ENCODE assay signal across 19 cellular contexts in the genomic region with DNA sequence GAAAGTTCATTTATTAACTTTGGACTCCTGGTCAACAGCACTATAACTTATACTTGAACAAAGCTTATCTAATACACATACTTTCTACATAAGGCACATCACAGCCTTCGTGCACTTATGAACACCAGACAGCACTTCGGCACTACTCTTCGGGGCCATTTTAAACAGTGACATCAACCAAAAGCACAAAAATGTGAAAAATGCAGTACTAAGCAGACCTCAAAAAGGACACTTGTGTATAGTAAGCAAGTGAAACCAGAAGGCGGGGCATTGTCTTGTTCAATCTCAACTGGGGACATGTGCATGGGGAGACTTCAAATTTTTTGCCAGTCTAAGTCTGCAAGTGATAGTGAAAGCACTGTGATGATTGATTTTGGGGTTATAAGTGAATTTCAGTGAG.
A peak's percentile ranks its signal among the peaks of the same experiment; 100 is the strongest.
DNase-seq lines count a peak whose midpoint lies in the region; TF ChIP-seq lines count a peak whose summit lies in the region.
"Had no signal": no experiment of that assay in that cellular context is flagged by ENCODE, and none has a peak within 500 bp of the region (broad histone marks: within the 10 kb centered on the region; RNA-seq: fewer than 3 reads in every experiment).

No MANE protein-coding gene starts in this region.

- H3K4me2 ChIP-seq in KMS-11 (no peak overlapping the region), mesenchymal stem cell (ENCODE audit: low read length, poor library complexity, severe bottlenecking) (no peak overlapping the region)

- no peak overlapping the region for H3K23ac ChIP-seq in mesenchymal stem cell (ENCODE audit: low read length in 2 of 2)

- H3K9me3 Mint-ChIP-seq in activated CD4-positive, alpha-beta T cell treated with anti-CD3 and anti-CD28 coated beads, Interleukin-2, amount 10 ng/mL, durations not matched to agents 24 days and 14 days: peaks cover 4% of the 10 kb centered on the region

- H3K36me3 ChIP-seq in KMS-11 (ENCODE audit: insufficient read depth) (no peaks in the 10 kb centered on the region), mesenchymal stem cell (ENCODE audit: control insufficient read depth in 1 of 2, insufficient read depth in 2 of 2, low read depth in 1 of 2, low read length in 2 of 2) (no peaks in the 10 kb centered on the region)

- peaks cover 2% of the 10 kb centered on the region for H3K79me1 ChIP-seq in mesenchymal stem cell (replicated peaks; ENCODE audit: low read length, poor library complexity, severe bottlenecking)

- H3K79me2 ChIP-seq in KMS-11 (ENCODE audit: insufficient read depth, low read depth): no peaks in the 10 kb centered on the region

- H4K91ac ChIP-seq in mesenchymal stem cell (ENCODE audit: low read length): no peak overlapping the region

- H3K4ac ChIP-seq in mesenchymal stem cell (ENCODE audit: low read depth in 1 of 2, low read length in 2 of 2): no peak overlapping the region

- H3K4me3 ChIP-seq in KMS-11 (IDR thresholded peaks at IDR 0.05; ENCODE audit: insufficient read depth, low read depth, low read length) (no peak overlapping the region), mesenchymal stem cell (ENCODE audit: insufficient read depth in 1 of 2, low read depth in 1 of 2, low read length in 2 of 2) (no peak overlapping the region)

- peaks cover 8% of the 10 kb centered on the region for H3K4me1 ChIP-seq in KMS-11 (ENCODE audit: low read depth, poor library complexity, severe bottlenecking)
- no peaks in the 10 kb centered on the region for H3K4me1 ChIP-seq in mesenchymal stem cell (ENCODE audit: control insufficient read depth, insufficient read depth, low read depth, low read length)

- H2BK120ac ChIP-seq in mesenchymal stem cell (ENCODE audit: low read depth, low read length): no peak overlapping the region

- no peak overlapping the region for H2BK5ac ChIP-seq in mesenchymal stem cell (ENCODE audit: low read depth, low read length, poor library complexity, severe bottlenecking)

- peak; percentile 11 for DNase-seq in EL
- DNase-seq in astrocyte of the hippocampus (ENCODE audit: low read depth, low spot score): peak; percentile 9
- DNase-seq in mesenchymal stem cell: peak; percentile 6
- DNase-seq in T1000 (lab: John Stamatoyannopoulos, UW): no peak
- no peak for DNase-seq in GM20000 (ENCODE audit: low spot score)
- DNase-seq in activated CD4-positive, alpha-beta T cell treated with anti-CD3 and anti-CD28 coated beads, Interleukin-2, amount 10 ng/mL, durations not matched to agents 24 days and 14 days: no peak
- DNase-seq: Calu3, DMS153, DND-41, Karpas-422, MV-4-11, NCI-H1105, NCI-H146, NCI-H1930, NCI-H446 treated with DMSO at 0.1 percent for 48 hours, NCI-H526, SHP77 had no signal

- no peak overlapping the region for H2BK15ac ChIP-seq in mesenchymal stem cell (ENCODE audit: low read depth, poor library complexity, severe bottlenecking)

- H4K8ac ChIP-seq in mesenchymal stem cell (ENCODE audit: low read length): no peak overlapping the region

- no peak overlapping the region for H2BK12ac ChIP-seq in mesenchymal stem cell (ENCODE audit: low read length in 2 of 2)

- H3K9ac ChIP-seq in KMS-11: no peak overlapping the region
- H3K9ac ChIP-seq in mesenchymal stem cell (ENCODE audit: low read length): no peak overlapping the region

- H3K18ac ChIP-seq in mesenchymal stem cell (ENCODE audit: low read depth in 1 of 2, low read length in 2 of 2): no peak overlapping the region

- no peak overlapping the region for H3K14ac ChIP-seq in mesenchymal stem cell (ENCODE audit: low read length in 2 of 2)

- no peak overlapping the region for H3K27ac Mint-ChIP-seq in activated CD4-positive, alpha-beta T cell treated with anti-CD3 and anti-CD28 coated beads, Interleukin-2, amount 10 ng/mL, durations not matched to agents 24 days and 14 days

- no peak overlapping the region for H2AK5ac ChIP-seq in mesenchymal stem cell (ENCODE audit: low read length, severe bottlenecking)

- H3K4me1 Mint-ChIP-seq in activated CD4-positive, alpha-beta T cell treated with anti-CD3 and anti-CD28 coated beads, Interleukin-2, amount 10 ng/mL, durations not matched to agents 24 days and 14 days: no peaks in the 10 kb centered on the region

- no peak overlapping the region for H3K4me3 Mint-ChIP-seq in activated CD4-positive, alpha-beta T cell treated with anti-CD3 and anti-CD28 coated beads, Interleukin-2, amount 10 ng/mL, durations not matched to agents 24 days and 14 days

- no peaks in the 10 kb centered on the region for H3K27me3 Mint-ChIP-seq in activated CD4-positive, alpha-beta T cell treated with anti-CD3 and anti-CD28 coated beads, Interleukin-2, amount 10 ng/mL, durations not matched to agents 24 days and 14 days

- intact Hi-C loops in activated CD4-positive, alpha-beta T cell treated with anti-CD3 and anti-CD28 coated beads, Interleukin-2, amount 10 ng/mL, durations not matched to agents 24 days and 14 days (cut with micrococcal nuclease): no loop called here

- WGBS in mesenchymal stem cell: 50% methylated on average over 4 of the region's 4 CpGs

- no peaks in the 10 kb centered on the region for H3K36me3 Mint-ChIP-seq in activated CD4-positive, alpha-beta T cell treated with anti-CD3 and anti-CD28 coated beads, Interleukin-2, amount 10 ng/mL, durations not matched to agents 24 days and 14 days (ENCODE audit: low read depth)

- no peaks in the 10 kb centered on the region for H3K27me3 ChIP-seq in KMS-11 (ENCODE audit: insufficient read depth, low read depth)
- H3K27me3 ChIP-seq in mesenchymal stem cell (ENCODE audit: control insufficient read depth in 1 of 2, insufficient read depth in 1 of 2, low read length in 2 of 2): no peaks in the 10 kb centered on the region

- no peaks in the 10 kb centered on the region for H3K9me3 ChIP-seq in mesenchymal stem cell (ENCODE audit: control insufficient read depth, low read length)

- no peak for TF ChIP-seq CTCF in KMS-11 (conservative IDR thresholded peaks at IDR 0.05; ENCODE audit: low read depth, low read length)
- no peak for TF ChIP-seq CTCF in GM20000 (IDR thresholded peaks at IDR 0.05; ENCODE audit: extremely low read depth, missing control alignments)

- no peak overlapping the region for H3K27ac ChIP-seq in KMS-11
- H3K27ac ChIP-seq in mesenchymal stem cell (ENCODE audit: low read length, poor library complexity, severe bottlenecking): no peak overlapping the region
- H3K27ac ChIP-seq: RWPE1 had no signal

- H4K20me1 ChIP-seq in KMS-11 (ENCODE audit: insufficient read depth): no peaks in the 10 kb centered on the region

- H2AFZ ChIP-seq in KMS-11 (ENCODE audit: low read depth) (peak overlapping the region; percentile 18; the same call in 1 of the 2 replicates), mesenchymal stem cell (ENCODE audit: low read depth, low read length) (no peak overlapping the region)

Comparison
In these comparisons a context has a peak if more than half of its experiments do, and no peak if none do; other contexts are left out.
1. DNase-seq: peak in EL (single experiment), astrocyte of the hippocampus (single experiment) and mesenchymal stem cell (single experiment); none in T1000 (single experiment), GM20000 (single experiment) and activated CD4-positive, alpha-beta T cell treated with anti-CD3 and anti-CD28 coated beads, Interleukin-2, amount 10 ng/mL, durations not matched to agents 24 days and 14 days (single experiment).